ENCODE assay signal across 1 cellular context in genomic region chr1:230153655-230154296, GRCh38.
TF ChIP-seq lines count a peak whose summit lies in the region.

No MANE protein-coding gene starts in this region.

TF ChIP-seq in HEK293, 187 proteins besides CTCF, POLR2A, EP300 and RAD21 (continued from another document):
- TF ChIP-seq, protein P1, sequence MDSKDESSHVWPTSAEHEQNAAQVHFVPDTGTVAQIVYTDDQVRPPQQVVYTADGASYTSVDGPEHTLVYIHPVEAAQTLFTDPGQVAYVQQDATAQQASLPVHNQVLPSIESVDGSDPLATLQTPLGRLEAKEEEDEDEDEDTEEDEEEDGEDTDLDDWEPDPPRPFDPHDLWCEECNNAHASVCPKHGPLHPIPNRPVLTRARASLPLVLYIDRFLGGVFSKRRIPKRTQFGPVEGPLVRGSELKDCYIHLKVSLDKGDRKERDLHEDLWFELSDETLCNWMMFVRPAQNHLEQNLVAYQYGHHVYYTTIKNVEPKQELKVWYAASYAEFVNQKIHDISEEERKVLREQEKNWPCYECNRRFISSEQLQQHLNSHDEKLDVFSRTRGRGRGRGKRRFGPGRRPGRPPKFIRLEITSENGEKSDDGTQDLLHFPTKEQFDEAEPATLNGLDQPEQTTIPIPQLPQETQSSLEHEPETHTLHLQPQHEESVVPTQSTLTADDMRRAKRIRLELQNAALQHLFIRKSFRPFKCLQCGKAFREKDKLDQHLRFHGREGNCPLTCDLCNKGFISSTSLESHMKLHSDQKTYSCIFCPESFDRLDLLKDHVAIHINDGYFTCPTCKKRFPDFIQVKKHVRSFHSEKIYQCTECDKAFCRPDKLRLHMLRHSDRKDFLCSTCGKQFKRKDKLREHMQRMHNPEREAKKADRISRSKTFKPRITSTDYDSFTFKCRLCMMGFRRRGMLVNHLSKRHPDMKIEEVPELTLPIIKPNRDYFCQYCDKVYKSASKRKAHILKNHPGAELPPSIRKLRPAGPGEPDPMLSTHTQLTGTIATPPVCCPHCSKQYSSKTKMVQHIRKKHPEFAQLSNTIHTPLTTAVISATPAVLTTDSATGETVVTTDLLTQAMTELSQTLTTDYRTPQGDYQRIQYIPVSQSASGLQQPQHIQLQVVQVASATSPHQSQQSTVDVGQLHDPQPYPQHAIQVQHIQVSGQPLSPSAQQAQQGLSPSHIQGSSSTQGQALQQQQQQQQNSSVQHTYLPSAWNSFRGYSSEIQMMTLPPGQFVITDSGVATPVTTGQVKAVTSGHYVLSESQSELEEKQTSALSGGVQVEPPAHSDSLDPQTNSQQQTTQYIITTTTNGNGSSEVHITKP (tag by site-specific recombination; IDR thresholded peaks at IDR 0.05) = peak; percentile 97
- no peak for TF ChIP-seq ZFP69B (tag by site-specific recombination; IDR thresholded peaks at IDR 0.05)
